Comparison of ENCODE assay signal across 1 cellular context in the genomic region with DNA sequence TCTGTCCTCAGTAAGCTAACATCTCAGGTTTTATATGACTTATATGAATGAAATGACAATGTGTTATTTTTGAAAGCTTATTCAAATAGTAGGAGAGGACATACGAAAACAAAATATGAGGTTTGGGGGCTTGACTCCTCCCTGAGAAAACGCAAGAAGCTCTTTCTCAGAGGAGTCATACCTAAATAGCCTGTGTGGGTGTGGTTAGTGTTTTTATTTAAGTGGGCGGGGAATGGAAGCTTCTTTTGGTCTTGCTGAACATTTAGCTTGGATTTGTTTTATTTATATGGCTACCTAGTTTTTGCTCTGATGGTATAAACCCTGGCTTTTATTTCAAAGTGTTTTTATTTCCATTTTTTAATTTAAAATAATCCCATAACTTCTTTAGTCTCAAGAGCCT.
TF ChIP-seq lines count a peak whose summit lies in the region.

No MANE protein-coding gene starts in this region.

TF ChIP-seq in HepG2, 621 proteins besides CTCF, POLR2A, EP300 and RAD21 (continued from another document):
- TF ChIP-seq ZC3H13 (CRISPR knock-in tag; IDR thresholded peaks at IDR 0.05) (no peak), ZIK1 (CRISPR knock-in tag; IDR thresholded peaks at IDR 0.05; ENCODE audit: borderline replicate concordance, low read depth) (no peak), ZNF7 (CRISPR knock-in tag; IDR thresholded peaks at IDR 0.05) (no peak), ZNF343 (CRISPR knock-in tag; IDR thresholded peaks at IDR 0.05) (no peak), SKI (IDR thresholded peaks at IDR 0.05; ENCODE audit: partially characterized antibody) (no peak), PRDM10 (CRISPR knock-in tag; IDR thresholded peaks at IDR 0.05; ENCODE audit: low read depth) (no peak), ZNF501 (CRISPR knock-in tag; IDR thresholded peaks at IDR 0.05) (no peak)
- TF ChIP-seq, protein P1, sequence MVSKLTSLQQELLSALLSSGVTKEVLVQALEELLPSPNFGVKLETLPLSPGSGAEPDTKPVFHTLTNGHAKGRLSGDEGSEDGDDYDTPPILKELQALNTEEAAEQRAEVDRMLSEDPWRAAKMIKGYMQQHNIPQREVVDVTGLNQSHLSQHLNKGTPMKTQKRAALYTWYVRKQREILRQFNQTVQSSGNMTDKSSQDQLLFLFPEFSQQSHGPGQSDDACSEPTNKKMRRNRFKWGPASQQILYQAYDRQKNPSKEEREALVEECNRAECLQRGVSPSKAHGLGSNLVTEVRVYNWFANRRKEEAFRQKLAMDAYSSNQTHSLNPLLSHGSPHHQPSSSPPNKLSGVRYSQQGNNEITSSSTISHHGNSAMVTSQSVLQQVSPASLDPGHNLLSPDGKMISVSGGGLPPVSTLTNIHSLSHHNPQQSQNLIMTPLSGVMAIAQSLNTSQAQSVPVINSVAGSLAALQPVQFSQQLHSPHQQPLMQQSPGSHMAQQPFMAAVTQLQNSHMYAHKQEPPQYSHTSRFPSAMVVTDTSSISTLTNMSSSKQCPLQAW (CRISPR knock-in tag; IDR thresholded peaks at IDR 0.05): no peak
- TF ChIP-seq, protein P2, sequence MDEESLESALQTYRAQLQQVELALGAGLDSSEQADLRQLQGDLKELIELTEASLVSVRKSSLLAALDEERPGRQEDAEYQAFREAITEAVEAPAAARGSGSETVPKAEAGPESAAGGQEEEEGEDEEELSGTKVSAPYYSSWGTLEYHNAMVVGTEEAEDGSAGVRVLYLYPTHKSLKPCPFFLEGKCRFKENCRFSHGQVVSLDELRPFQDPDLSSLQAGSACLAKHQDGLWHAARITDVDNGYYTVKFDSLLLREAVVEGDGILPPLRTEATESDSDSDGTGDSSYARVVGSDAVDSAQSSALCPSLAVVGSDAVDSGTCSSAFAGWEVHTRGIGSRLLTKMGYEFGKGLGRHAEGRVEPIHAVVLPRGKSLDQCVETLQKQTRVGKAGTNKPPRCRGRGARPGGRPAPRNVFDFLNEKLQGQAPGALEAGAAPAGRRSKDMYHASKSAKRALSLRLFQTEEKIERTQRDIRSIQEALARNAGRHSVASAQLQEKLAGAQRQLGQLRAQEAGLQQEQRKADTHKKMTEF (CRISPR knock-in tag; IDR thresholded peaks at IDR 0.05): no peak
- TF ChIP-seq, protein P3, sequence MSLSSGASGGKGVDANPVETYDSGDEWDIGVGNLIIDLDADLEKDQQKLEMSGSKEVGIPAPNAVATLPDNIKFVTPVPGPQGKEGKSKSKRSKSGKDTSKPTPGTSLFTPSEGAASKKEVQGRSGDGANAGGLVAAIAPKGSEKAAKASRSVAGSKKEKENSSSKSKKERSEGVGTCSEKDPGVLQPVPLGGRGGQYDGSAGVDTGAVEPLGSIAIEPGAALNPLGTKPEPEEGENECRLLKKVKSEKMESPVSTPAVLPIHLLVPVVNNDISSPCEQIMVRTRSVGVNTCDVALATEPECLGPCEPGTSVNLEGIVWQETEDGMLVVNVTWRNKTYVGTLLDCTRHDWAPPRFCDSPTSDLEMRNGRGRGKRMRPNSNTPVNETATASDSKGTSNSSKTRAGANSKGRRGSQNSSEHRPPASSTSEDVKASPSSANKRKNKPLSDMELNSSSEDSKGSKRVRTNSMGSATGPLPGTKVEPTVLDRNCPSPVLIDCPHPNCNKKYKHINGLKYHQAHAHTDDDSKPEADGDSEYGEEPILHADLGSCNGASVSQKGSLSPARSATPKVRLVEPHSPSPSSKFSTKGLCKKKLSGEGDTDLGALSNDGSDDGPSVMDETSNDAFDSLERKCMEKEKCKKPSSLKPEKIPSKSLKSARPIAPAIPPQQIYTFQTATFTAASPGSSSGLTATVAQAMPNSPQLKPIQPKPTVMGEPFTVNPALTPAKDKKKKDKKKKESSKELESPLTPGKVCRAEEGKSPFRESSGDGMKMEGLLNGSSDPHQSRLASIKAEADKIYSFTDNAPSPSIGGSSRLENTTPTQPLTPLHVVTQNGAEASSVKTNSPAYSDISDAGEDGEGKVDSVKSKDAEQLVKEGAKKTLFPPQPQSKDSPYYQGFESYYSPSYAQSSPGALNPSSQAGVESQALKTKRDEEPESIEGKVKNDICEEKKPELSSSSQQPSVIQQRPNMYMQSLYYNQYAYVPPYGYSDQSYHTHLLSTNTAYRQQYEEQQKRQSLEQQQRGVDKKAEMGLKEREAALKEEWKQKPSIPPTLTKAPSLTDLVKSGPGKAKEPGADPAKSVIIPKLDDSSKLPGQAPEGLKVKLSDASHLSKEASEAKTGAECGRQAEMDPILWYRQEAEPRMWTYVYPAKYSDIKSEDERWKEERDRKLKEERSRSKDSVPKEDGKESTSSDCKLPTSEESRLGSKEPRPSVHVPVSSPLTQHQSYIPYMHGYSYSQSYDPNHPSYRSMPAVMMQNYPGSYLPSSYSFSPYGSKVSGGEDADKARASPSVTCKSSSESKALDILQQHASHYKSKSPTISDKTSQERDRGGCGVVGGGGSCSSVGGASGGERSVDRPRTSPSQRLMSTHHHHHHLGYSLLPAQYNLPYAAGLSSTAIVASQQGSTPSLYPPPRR (CRISPR knock-in tag; IDR thresholded peaks at IDR 0.05; ENCODE audit: borderline replicate concordance): no peak
